ENCODE assay signal across 8 cellular contexts in genomic region chr9:133335924-133336811, GRCh38. TPM values are rescaled to one million over a fixed set of nuclear protein-coding genes. Genes with fewer than 3 reads are reported as not detected.
A peak's percentile ranks its signal among the peaks of the same experiment; 100 is the strongest.
DNase-seq lines count a peak whose midpoint lies in the region; ATAC-seq and TF ChIP-seq lines count a peak whose summit lies in the region.

TSS of gene SURF6 (minus strand) at chr9:133336188. CDS start at chr9:133336132, 56 bp downstream.

- peaks cover 0 to 12% of the 10 kb centered on the region in 2 donors for H3K4me1 ChIP-seq in breast epithelium

- no peaks in the 10 kb centered on the region for H3K27me3 ChIP-seq in breast epithelium

- ATAC-seq in GM19025 (IDR thresholded peaks at IDR 0.05; ENCODE audit: low read depth, unreplicated experiment): peak; percentile 91
- peak; percentile 84 for ATAC-seq in HG03196 (IDR thresholded peaks at IDR 0.05; ENCODE audit: unreplicated experiment)

- peaks cover 9% of the 10 kb centered on the region for H3K36me3 ChIP-seq in breast epithelium

- no peaks in the 10 kb centered on the region for H3K9me3 ChIP-seq in breast epithelium

- peak within 1 kb of the TSS; percentile 54 to 78 for H3K27ac ChIP-seq in breast epithelium
- H3K27ac ChIP-seq in skin epidermis: peak within 1 kb of the TSS in 20 of 21 experiments; percentile 52 to 88 (median 81)

- peak; percentile 91 for DNase-seq in AG08395 (ENCODE audit: low spot score)
- DNase-seq in NCI-H226: peak; percentile 91
- peak; percentile 78 to 87 for DNase-seq in breast epithelium (ENCODE audit: low spot score in 2 of 2)
- peak; percentile 93 for DNase-seq in iPS-NIHi11 (ENCODE audit: low spot score)

- intact Hi-C loops in breast epithelium (cut with DNase I; ENCODE audit: low total_unique reads): no loop called here

- TF ChIP-seq CTCF in WI38 (IDR thresholded peaks at IDR 0.05; ENCODE audit: low read depth, low read length) (no peak), breast epithelium (IDR thresholded peaks at IDR 0.05) (no peak)

- no peak for TF ChIP-seq POLR2A in breast epithelium (IDR thresholded peaks at IDR 0.05)

- H3K4me3 ChIP-seq in WI38 (ENCODE audit: low read depth, low read length): peak within 1 kb of the TSS; percentile 94
- H3K4me3 ChIP-seq in breast epithelium: peak within 1 kb of the TSS; percentile 88 to 93 (median 88)
- H3K4me3 ChIP-seq in skin epidermis: peak within 1 kb of the TSS; percentile 80 to 92 (median 86)

RNA-seq across cellular contexts. Expression of gene SURF6, which starts in this region (rescaled TPM):
- 10 to 100 TPM; 12.8 to 29.0 (median 23.3) TPM for total RNA-seq in breast epithelium

Comparison
In these comparisons a context has a peak if more than half of its experiments do, and no peak if none do; other contexts are left out.
1. Peak in every context shown above with its lines: DNase-seq, ATAC-seq, H3K4me3 ChIP-seq and H3K27ac ChIP-seq.